Comparison of ENCODE assay signal across 12 cellular contexts in the genomic region with DNA sequence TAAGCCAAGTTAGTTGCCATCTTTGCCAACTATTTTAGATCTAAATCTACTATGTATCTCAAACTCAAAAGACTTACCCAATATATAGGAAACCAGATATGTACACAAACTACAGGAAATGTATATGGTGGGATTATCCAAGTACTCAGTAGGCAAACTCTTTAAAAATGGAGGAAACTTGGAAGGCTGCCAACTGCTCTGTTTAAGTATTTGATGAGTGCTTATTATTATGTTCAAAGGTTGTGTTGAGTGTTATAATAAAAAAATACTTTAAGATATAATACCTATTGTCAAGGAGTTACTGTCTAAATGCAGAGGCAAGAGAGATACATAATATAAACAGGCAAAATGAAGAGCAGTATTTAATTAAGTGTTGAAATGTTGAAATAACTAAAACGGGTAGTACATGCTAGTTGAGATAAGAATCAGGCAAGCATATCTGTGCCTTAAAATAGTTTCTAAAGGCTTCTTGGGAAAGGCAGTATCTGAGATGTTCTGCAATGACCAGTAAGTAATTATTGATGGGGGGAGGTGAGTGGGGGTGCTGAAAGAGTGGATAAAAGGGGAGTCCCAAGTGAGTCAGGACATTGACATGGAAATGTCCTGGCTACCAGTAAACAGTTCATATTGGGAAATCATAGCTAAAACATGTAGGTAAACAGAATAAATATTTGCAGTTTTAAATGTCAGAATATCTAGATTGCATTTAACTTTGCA. TPM values are rescaled to one million over a fixed set of nuclear protein-coding genes. Genes with fewer than 3 reads are reported as not detected.
DNase-seq lines count a peak whose midpoint lies in the region; ATAC-seq, FAIRE-seq and TF ChIP-seq lines count a peak whose summit lies in the region.
"Had no signal": no experiment of that assay in that cellular context is flagged by ENCODE, and none has a peak within 500 bp of the region (broad histone marks: within the 10 kb centered on the region; RNA-seq: fewer than 3 reads in every experiment).

No MANE protein-coding gene starts in this region.

- no peaks in the 10 kb centered on the region for H3K36me3 Mint-ChIP-seq in activated CD4-positive, alpha-beta T cell treated with anti-CD3 and anti-CD28 coated beads for 36 hours (ENCODE audit: low read depth)

- peak overlapping the region; percentile 68 for H3K27ac ChIP-seq in keratinocyte (ENCODE audit: control insufficient read depth, insufficient read depth, low read length)
- H3K27ac ChIP-seq: pancreas, tibial artery had no signal

- H3K9me3 Mint-ChIP-seq in activated CD4-positive, alpha-beta T cell treated with anti-CD3 and anti-CD28 coated beads for 36 hours (ENCODE audit: low read depth), result no peaks in the 10 kb centered on the region

- CTCF ChIA-PET in activated CD4-positive, alpha-beta T cell treated with anti-CD3 and anti-CD28 coated beads for 36 hours (lab: Charles Lee), result interaction anchor here (1.4 to 2.0 kb wide), 2 partner anchors 10 to 14 kb away, joined by 4 read pairs; no protein-coding TSS in a partner anchor

- H2AFZ ChIP-seq in keratinocyte (ENCODE audit: control insufficient read depth, low read length), result no peak overlapping the region

- dilution Hi-C loops in keratinocyte (cut with MboI; ENCODE audit: extremely low pct_ligation_motif_present, low sequenced_read_pairs), result no loop called here

- no peaks in the 10 kb centered on the region for H3K79me2 ChIP-seq in keratinocyte (ENCODE audit: control insufficient read depth, insufficient read depth, low read length)

- no peak for FAIRE-seq in keratinocyte (lab: Jason Lieb, UNC)
- FAIRE-seq: pancreas had no signal

- peak overlapping the region; percentile 6 for H3K4me2 ChIP-seq in keratinocyte (ENCODE audit: control insufficient read depth, extremely low read depth, insufficient read depth, low read depth, low read length)

- no peaks in the 10 kb centered on the region for H3K9me3 ChIP-seq in keratinocyte (ENCODE audit: control insufficient read depth, low read depth, low read length)
- H3K9me3 ChIP-seq: pancreas, tibial artery had no signal

- H3K4me3 ChIP-seq in keratinocyte (ENCODE audit: control insufficient read depth in 2 of 3, extremely low read depth in 1 of 3, insufficient read depth in 2 of 3, low read depth in 1 of 3, low read length in 3 of 3), result no peak overlapping the region
- H3K4me3 ChIP-seq: pancreas, tibial artery had no signal

- POLR2A ChIA-PET in activated CD4-positive, alpha-beta T cell treated with anti-CD3 and anti-CD28 coated beads for 36 hours (lab: Charles Lee), result no interaction called here

- no peak for ATAC-seq in SK-N-SH treated with all-trans-retinoic acid at 6 μM for 48 hours
- no peak for ATAC-seq in GM18517 (IDR thresholded peaks at IDR 0.05; ENCODE audit: unreplicated experiment)
- no peak for ATAC-seq in activated CD4-positive, alpha-beta T cell treated with anti-CD3 and anti-CD28 coated beads for 36 hours
- ATAC-seq: pancreas had no signal

- H3K4me3 Mint-ChIP-seq in activated CD4-positive, alpha-beta T cell treated with anti-CD3 and anti-CD28 coated beads for 36 hours, result no peak overlapping the region

- no peak overlapping the region for H3K9ac ChIP-seq in keratinocyte (ENCODE audit: control insufficient read depth, extremely low read depth, insufficient read depth, low read length)

- H3K27me3 Mint-ChIP-seq in activated CD4-positive, alpha-beta T cell treated with anti-CD3 and anti-CD28 coated beads for 36 hours, result no peaks in the 10 kb centered on the region

- H4K20me1 ChIP-seq in keratinocyte (ENCODE audit: control insufficient read depth, extremely low read depth, insufficient read depth, low read length), result no peaks in the 10 kb centered on the region

- H3K36me3 ChIP-seq in keratinocyte (ENCODE audit: control insufficient read depth in 2 of 2, extremely low read depth in 1 of 2, insufficient read depth in 2 of 2, low read length in 2 of 2), result peaks cover 2 to 4% of the 10 kb centered on the region in 2 experiments

- DNase-seq in DMS79 treated with DMSO at 0.1 percent for 48 hours (lab: John Stamatoyannopoulos, UW), result peak; percentile 92
- peak; percentile 46 to 85 (median 72) for DNase-seq in NCI-H1417 (lab: John Stamatoyannopoulos, UW)
- DNase-seq in keratinocyte (ENCODE audit: low read depth, low spot score), result no peak
- no peak for DNase-seq in stimulated activated CD4-positive, alpha-beta T cell treated with anti-CD3 and anti-CD28 coated beads, Interleukin-4, amount 100 ng/mL, for 1 hour
- no peak for DNase-seq in activated CD4-positive, alpha-beta T cell treated with anti-CD3 and anti-CD28 coated beads for 36 hours
- DNase-seq in AML-193 (lab: John Stamatoyannopoulos, UW), result no peak
- DNase-seq: NCI-H1694 treated with DMSO at 0.1 percent for 48 hours, pancreas, SW 1271, tibial artery had no signal

- intact Hi-C loops in activated CD4-positive, alpha-beta T cell treated with anti-CD3 and anti-CD28 coated beads for 36 hours (cut with DNase I, micrococcal nuclease), result no loop called here

- TF ChIP-seq CTCF in keratinocyte (optimal IDR thresholded peaks at IDR 0.05 in 1 of 3, IDR thresholded peaks at IDR 0.05 in 1 of 3, conservative IDR thresholded peaks at IDR 0.05 in 1 of 3; ENCODE audit: extremely low read depth in 1 of 3, insufficient read depth in 2 of 3, low read length in 3 of 3), result no peak

- H3K4me1 Mint-ChIP-seq in activated CD4-positive, alpha-beta T cell treated with anti-CD3 and anti-CD28 coated beads for 36 hours, result no peaks in the 10 kb centered on the region

- H3K27ac Mint-ChIP-seq in activated CD4-positive, alpha-beta T cell treated with anti-CD3 and anti-CD28 coated beads for 36 hours, result no peak overlapping the region

- H3K27me3 ChIP-seq in keratinocyte (ENCODE audit: control insufficient read depth, extremely low read depth, insufficient read depth, low read length), result no peaks in the 10 kb centered on the region
- H3K27me3 ChIP-seq: pancreas, tibial artery had no signal

- peaks cover 57% of the 10 kb centered on the region for H3K4me1 ChIP-seq in keratinocyte (ENCODE audit: control insufficient read depth, extremely low read depth, insufficient read depth, low read length)

- H3K9me1 ChIP-seq in keratinocyte (ENCODE audit: control insufficient read depth, extremely low read depth, insufficient read depth, low read length), result no peaks in the 10 kb centered on the region

TF ChIP-seq in SK-N-SH treated with all-trans-retinoic acid at 6 μM for 48 hours, 23 proteins besides CTCF, POLR2A, EP300 and RAD21:
- peak; percentile 63 for TF ChIP-seq ISL1 (CRISPR knock-in tag; IDR thresholded peaks at IDR 0.05)
- no peak for TF ChIP-seq ZNF8 (CRISPR knock-in tag; IDR thresholded peaks at IDR 0.05)

RNA-seq across cellular contexts. Expression of gene DST, which starts 6.5 kb away (rescaled TPM):
- polyA plus RNA-seq in keratinocyte, result 163 to 525 TPM (median 455 TPM) in 3 replicates
- 960 TPM for polyA plus RNA-seq in keratinocyte (2011; ENCODE audit: low read depth)
- 166 and 296 TPM in 2 replicates for polyA plus RNA-seq in keratinocyte (2011; cell fraction: cytosol; rRNA removed)
- 597 and 675 TPM in 2 replicates for polyA plus RNA-seq in keratinocyte (2011; cell fraction: nucleus; rRNA removed)
- 182 and 442 TPM in 2 replicates for polyA plus RNA-seq in keratinocyte (2012; ENCODE audit: low replicate concordance)
- 146 to 1,560 TPM (median 1,338 TPM) in 3 replicates for polyA minus RNA-seq in keratinocyte
- polyA minus RNA-seq in keratinocyte (2011; cell fraction: cytosol; rRNA and poly(A)+ RNA removed), result 516 TPM
- polyA minus RNA-seq in keratinocyte (2011; cell fraction: nucleus; rRNA and poly(A)+ RNA removed), result 893 and 2,335 TPM in 2 replicates
- total RNA-seq in activated CD4-positive, alpha-beta T cell treated with anti-CD3 and anti-CD28 coated beads for 36 hours, result 1 to 10 TPM; 6.7 to 6.8 TPM

Comparison
In these comparisons a context has a peak if more than half of its experiments do, and no peak if none do; other contexts are left out.
1. DNase-seq: peak in DMS79 treated with DMSO at 0.1 percent for 48 hours (single experiment) and NCI-H1417 (3 of 3); none in keratinocyte (single experiment), stimulated activated CD4-positive, alpha-beta T cell treated with anti-CD3 and anti-CD28 coated beads, Interleukin-4, amount 100 ng/mL, for 1 hour (single experiment), activated CD4-positive, alpha-beta T cell treated with anti-CD3 and anti-CD28 coated beads for 36 hours (single experiment) and AML-193 (0 of 2).